In the genomic region with DNA sequence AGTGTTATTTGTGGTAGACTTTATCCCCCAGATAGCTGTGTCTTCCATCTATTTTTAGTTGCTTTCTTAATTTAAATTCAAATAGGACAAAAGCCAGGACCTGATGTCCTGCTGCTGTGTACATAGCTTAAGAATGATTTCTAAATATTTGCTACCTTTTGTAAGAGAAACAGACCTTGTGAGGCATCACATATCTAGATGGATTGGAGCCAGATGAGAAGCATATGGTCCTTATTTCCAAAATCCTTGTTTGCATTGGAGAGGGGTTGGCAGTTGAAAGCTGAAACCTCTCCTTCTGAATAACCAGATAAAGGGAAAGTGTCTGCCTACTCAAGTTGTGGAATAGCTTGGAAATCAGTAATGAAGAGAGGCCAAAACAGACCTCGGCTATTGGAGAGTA, we compare ENCODE assay signal across 18 cellular contexts. TPM values are rescaled to one million over a fixed set of nuclear protein-coding genes. Genes with fewer than 3 reads are reported as not detected.
DNase-seq lines count a peak whose midpoint lies in the region; TF ChIP-seq lines count a peak whose summit lies in the region.
"Had no signal": no experiment of that assay in that cellular context is flagged by ENCODE, and none has a peak within 500 bp of the region (broad histone marks: within the 10 kb centered on the region; RNA-seq: fewer than 3 reads in every experiment).

No MANE protein-coding gene starts in this region.

- no peak overlapping the region for H3K14ac ChIP-seq in H9 (ENCODE audit: insufficient read depth, low read length)

- no peak overlapping the region for H2BK5ac ChIP-seq in H9 (ENCODE audit: insufficient read length, low read length)

- no peak overlapping the region for H3K9ac ChIP-seq in H9 (ENCODE audit: extremely low read depth, insufficient read length, low read length)

- H3K23ac ChIP-seq in H9 (ENCODE audit: insufficient read length, low read depth, low read length) = no peak overlapping the region

- DNase-seq in DMS153 treated with DMSO at 0.1 percent for 48 hours (lab: John Stamatoyannopoulos, UW; ENCODE audit: unreplicated experiment) (peak; percentile 79), NCI-H146 treated with DMSO at 0.1 percent for 48 hours (lab: John Stamatoyannopoulos, UW; ENCODE audit: unreplicated experiment) (peak; percentile 84), NCI-H446 treated with DMSO at 0.1 percent for 48 hours (lab: John Stamatoyannopoulos, UW) (peak; percentile 78), fibroblast of gingiva (ENCODE audit: low read depth) (peak; percentile 89), H9 (no peak), GM10248 (ENCODE audit: extremely low spot score) (no peak)
- DNase-seq in activated CD4-positive, alpha-beta T cell treated with anti-CD3 and anti-CD28 coated beads, Interleukin-2, amount 50 U/mL, for 4 hours = no peak
- DNase-seq in stimulated activated CD4-positive, alpha-beta T cell treated with anti-CD3 and anti-CD28 coated beads, Interleukin-2, amount 100 ng/mL, for 48 hours = no peak
- DNase-seq: cerebellar nuclear complex; immature natural killer cell; MM.1S; naive thymus-derived CD4-positive, alpha-beta T cell had no signal

- H4K5ac ChIP-seq in H9 (ENCODE audit: insufficient read length, low read depth, low read length) = no peak overlapping the region

- TF ChIP-seq CTCF in H9 (conservative IDR thresholded peaks at IDR 0.05) = no peak
- TF ChIP-seq CTCF in GM10248 (IDR thresholded peaks at IDR 0.05; ENCODE audit: control extremely low read depth, extremely low read depth, low read depth, missing control alignments) = no peak

- no peak overlapping the region for H2BK120ac ChIP-seq in H9 (ENCODE audit: low read depth, low read length, poor library complexity, severe bottlenecking)

- H3K4me1 Mint-ChIP-seq in H9 = peaks cover 8 to 11% of the 10 kb centered on the region in 2 experiments
- H3K4me1 Mint-ChIP-seq: B cell; immature natural killer cell; naive thymus-derived CD4-positive, alpha-beta T cell had no signal

- WGBS in H9 (ENCODE audit: extremely low coverage, insufficient read length, low lambda C conversion rate) = no CpG with 5 or more reads among the region's 1 CpG

- no peak overlapping the region for H2AFZ ChIP-seq in H9 (ENCODE audit: low read length)

- H3K56ac ChIP-seq in H9 (ENCODE audit: insufficient read length, low read depth, low read length) = no peak overlapping the region

- H3K4me2 ChIP-seq in H9 (ENCODE audit: insufficient read depth, insufficient read length, low read length) = no peak overlapping the region
- H3K4me2 ChIP-seq: smooth muscle cell had no signal

- H3K23me2 ChIP-seq in H9 (ENCODE audit: insufficient read length, low read depth, low read length, poor library complexity, severe bottlenecking) = no peaks in the 10 kb centered on the region

- no peak overlapping the region for H3K4me3 Mint-ChIP-seq in H9
- H3K4me3 Mint-ChIP-seq: B cell; immature natural killer cell; naive thymus-derived CD4-positive, alpha-beta T cell; T-helper 1 cell treated with Interleukin-12 subunit alpha and Interleukin-12 subunit beta and Interleukin-4 antibody, amounts not matched to agents 30 μg/mL and 1 μg/mL, for 36 hours; WTC11 had no signal

- H2BK15ac ChIP-seq in H9 (ENCODE audit: low read depth, low read length) = no peak overlapping the region

- H3K27ac ChIP-seq in H9 (ENCODE audit: insufficient read length, low read depth, low read length) = no peak overlapping the region

- no peak overlapping the region for H4K91ac ChIP-seq in H9 (ENCODE audit: insufficient read length, low read depth, low read length)

- H2AK5ac ChIP-seq in H9 (ENCODE audit: insufficient read length, low read length) = no peak overlapping the region

- H3K79me2 ChIP-seq in H9 (ENCODE audit: insufficient read depth, low read length) = no peaks in the 10 kb centered on the region

- H3K18ac ChIP-seq in H9 (ENCODE audit: insufficient read length, low read depth, low read length) = no peak overlapping the region

- no peak overlapping the region for H3K27ac Mint-ChIP-seq in H9
- H3K27ac Mint-ChIP-seq: B cell; immature natural killer cell; naive thymus-derived CD4-positive, alpha-beta T cell; T-helper 1 cell treated with Interleukin-12 subunit alpha and Interleukin-12 subunit beta and Interleukin-4 antibody, amounts not matched to agents 30 μg/mL and 1 μg/mL, for 36 hours; WTC11 had no signal

- H4K20me1 ChIP-seq in H9 (ENCODE audit: control insufficient read depth, insufficient read depth, insufficient read length) = no peaks in the 10 kb centered on the region

- H2BK12ac ChIP-seq in H9 (ENCODE audit: insufficient read length, low read depth, low read length) = no peak overlapping the region

- H3K27me3 Mint-ChIP-seq in H9 (ENCODE audit: low read depth) = no peaks in the 10 kb centered on the region; the same call in 1 of the 2 replicates

- H3K27me3 ChIP-seq in H9 (ENCODE audit: insufficient read depth, low read length) = no peaks in the 10 kb centered on the region

- no peaks in the 10 kb centered on the region for H3K9me3 ChIP-seq in H9 (ENCODE audit: control insufficient read depth, low read depth, low read length)

- H3T11ph ChIP-seq in H9 (ENCODE audit: low read length) = no peak overlapping the region

- POLR2A ChIA-PET in GM10248 (lab: Yijun Ruan, JAX) = no interaction called here

- H3K4me1 ChIP-seq in H9 (ENCODE audit: insufficient read depth, low read length) = no peaks in the 10 kb centered on the region; the same call in 1 of the 2 replicates

- no peaks in the 10 kb centered on the region for H3K79me1 ChIP-seq in H9 (ENCODE audit: insufficient read depth, low read depth, low read length, poor library complexity, severe bottlenecking)

- no peak overlapping the region for H3K4ac ChIP-seq in H9 (ENCODE audit: low read depth, low read length)

- CTCF ChIA-PET in GM10248 (lab: Yijun Ruan, JAX) = interaction anchor here (1.1 kb wide), 1 partner anchor 12 kb away, joined by 3 read pairs; no protein-coding TSS in a partner anchor

- H3K9me3 Mint-ChIP-seq in H9 = peaks cover 0 to 3% of the 10 kb centered on the region in 2 experiments; a peak in 3 of 5 replicates
- H3K9me3 Mint-ChIP-seq: immature natural killer cell; T-helper 1 cell treated with Interleukin-12 subunit alpha and Interleukin-12 subunit beta and Interleukin-4 antibody, amounts not matched to agents 30 μg/mL and 1 μg/mL, for 36 hours had no signal

- no peaks in the 10 kb centered on the region for H3K36me3 Mint-ChIP-seq in H9 (ENCODE audit: insufficient read depth in 1 of 3, low read depth in 3 of 3)
- H3K36me3 Mint-ChIP-seq: immature natural killer cell; naive thymus-derived CD4-positive, alpha-beta T cell; WTC11 had no signal

- no peak overlapping the region for H2BK20ac ChIP-seq in H9 (ENCODE audit: low read depth, low read length, poor library complexity, severe bottlenecking)

- H4K8ac ChIP-seq in H9 (replicated peaks; ENCODE audit: insufficient read length, low read depth, low read length) = no peak overlapping the region

RNA-seq across cellular contexts. Expression of gene AMPH, which starts 50.7 kb away (rescaled TPM):
- 4.5 and 4.8 TPM in 2 replicates for total RNA-seq in H9 (2021)
- total RNA-seq: activated CD8-positive, alpha-beta memory T cell treated with anti-CD3 and anti-CD28 coated beads for 36 hours; B cell; lung microvascular endothelial cell; naive thymus-derived CD4-positive, alpha-beta T cell had no signal

Comparison
In these comparisons a context has a peak if more than half of its experiments do, and no peak if none do; other contexts are left out.
1. DNase-seq: peak in DMS153 treated with DMSO at 0.1 percent for 48 hours (single experiment), NCI-H146 treated with DMSO at 0.1 percent for 48 hours (single experiment), NCI-H446 treated with DMSO at 0.1 percent for 48 hours (single experiment) and fibroblast of gingiva (single experiment); none in activated CD4-positive, alpha-beta T cell treated with anti-CD3 and anti-CD28 coated beads, Interleukin-2, amount 50 U/mL, for 4 hours (0 of 2), H9 (single experiment), GM10248 (single experiment) and stimulated activated CD4-positive, alpha-beta T cell treated with anti-CD3 and anti-CD28 coated beads, Interleukin-2, amount 100 ng/mL, for 48 hours (0 of 2).